1 cellular context compared by ENCODE assay signal in the genomic region with DNA sequence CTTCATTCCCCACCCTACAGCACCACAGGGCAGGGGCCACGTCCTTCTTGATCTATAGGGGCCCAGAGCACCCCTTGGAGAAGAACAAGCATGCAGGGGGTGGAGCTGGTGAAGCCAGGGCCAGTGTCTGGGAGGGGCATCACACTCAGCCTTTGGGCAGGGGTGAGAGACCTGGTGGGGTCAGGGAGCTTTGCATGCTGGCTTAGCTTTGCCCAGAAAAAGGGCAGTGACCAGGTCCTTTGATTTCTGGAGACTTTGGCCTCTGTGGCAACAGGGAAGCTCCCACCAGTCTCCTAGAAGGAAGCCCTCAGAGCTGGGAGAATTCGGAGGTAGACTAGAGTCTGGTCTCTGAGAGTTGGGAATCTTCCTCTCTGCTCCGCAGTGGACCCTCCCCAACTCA.
A peak's percentile ranks its signal among the peaks of the same experiment; 100 is the strongest.
TF ChIP-seq lines count a peak whose summit lies in the region.

No MANE protein-coding gene starts in this region.

TF ChIP-seq in HepG2, 621 proteins besides CTCF, POLR2A, EP300 and RAD21:
- TF ChIP-seq NRL (CRISPR knock-in tag; IDR thresholded peaks at IDR 0.05; ENCODE audit: borderline replicate concordance), result 0 out of 2 replicates have a peak, but pooled peaks have one; percentile 16
- 0 out of 2 replicates have a peak, but pooled peaks have one; percentile 10 for TF ChIP-seq NR2F6 (IDR thresholded peaks at IDR 0.05)
- no peak for TF ChIP-seq NR2F6 (CRISPR knock-in tag; IDR thresholded peaks at IDR 0.05)
- TF ChIP-seq, protein P1, sequence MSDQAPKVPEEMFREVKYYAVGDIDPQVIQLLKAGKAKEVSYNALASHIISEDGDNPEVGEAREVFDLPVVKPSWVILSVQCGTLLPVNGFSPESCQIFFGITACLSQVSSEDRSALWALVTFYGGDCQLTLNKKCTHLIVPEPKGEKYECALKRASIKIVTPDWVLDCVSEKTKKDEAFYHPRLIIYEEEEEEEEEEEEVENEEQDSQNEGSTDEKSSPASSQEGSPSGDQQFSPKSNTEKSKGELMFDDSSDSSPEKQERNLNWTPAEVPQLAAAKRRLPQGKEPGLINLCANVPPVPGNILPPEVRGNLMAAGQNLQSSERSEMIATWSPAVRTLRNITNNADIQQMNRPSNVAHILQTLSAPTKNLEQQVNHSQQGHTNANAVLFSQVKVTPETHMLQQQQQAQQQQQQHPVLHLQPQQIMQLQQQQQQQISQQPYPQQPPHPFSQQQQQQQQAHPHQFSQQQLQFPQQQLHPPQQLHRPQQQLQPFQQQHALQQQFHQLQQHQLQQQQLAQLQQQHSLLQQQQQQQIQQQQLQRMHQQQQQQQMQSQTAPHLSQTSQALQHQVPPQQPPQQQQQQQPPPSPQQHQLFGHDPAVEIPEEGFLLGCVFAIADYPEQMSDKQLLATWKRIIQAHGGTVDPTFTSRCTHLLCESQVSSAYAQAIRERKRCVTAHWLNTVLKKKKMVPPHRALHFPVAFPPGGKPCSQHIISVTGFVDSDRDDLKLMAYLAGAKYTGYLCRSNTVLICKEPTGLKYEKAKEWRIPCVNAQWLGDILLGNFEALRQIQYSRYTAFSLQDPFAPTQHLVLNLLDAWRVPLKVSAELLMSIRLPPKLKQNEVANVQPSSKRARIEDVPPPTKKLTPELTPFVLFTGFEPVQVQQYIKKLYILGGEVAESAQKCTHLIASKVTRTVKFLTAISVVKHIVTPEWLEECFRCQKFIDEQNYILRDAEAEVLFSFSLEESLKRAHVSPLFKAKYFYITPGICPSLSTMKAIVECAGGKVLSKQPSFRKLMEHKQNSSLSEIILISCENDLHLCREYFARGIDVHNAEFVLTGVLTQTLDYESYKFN (CRISPR knock-in tag; conservative IDR thresholded peaks at IDR 0.05), result peak; percentile 28; the same call in 1 of the 2 replicates
- TF ChIP-seq, protein P2, sequence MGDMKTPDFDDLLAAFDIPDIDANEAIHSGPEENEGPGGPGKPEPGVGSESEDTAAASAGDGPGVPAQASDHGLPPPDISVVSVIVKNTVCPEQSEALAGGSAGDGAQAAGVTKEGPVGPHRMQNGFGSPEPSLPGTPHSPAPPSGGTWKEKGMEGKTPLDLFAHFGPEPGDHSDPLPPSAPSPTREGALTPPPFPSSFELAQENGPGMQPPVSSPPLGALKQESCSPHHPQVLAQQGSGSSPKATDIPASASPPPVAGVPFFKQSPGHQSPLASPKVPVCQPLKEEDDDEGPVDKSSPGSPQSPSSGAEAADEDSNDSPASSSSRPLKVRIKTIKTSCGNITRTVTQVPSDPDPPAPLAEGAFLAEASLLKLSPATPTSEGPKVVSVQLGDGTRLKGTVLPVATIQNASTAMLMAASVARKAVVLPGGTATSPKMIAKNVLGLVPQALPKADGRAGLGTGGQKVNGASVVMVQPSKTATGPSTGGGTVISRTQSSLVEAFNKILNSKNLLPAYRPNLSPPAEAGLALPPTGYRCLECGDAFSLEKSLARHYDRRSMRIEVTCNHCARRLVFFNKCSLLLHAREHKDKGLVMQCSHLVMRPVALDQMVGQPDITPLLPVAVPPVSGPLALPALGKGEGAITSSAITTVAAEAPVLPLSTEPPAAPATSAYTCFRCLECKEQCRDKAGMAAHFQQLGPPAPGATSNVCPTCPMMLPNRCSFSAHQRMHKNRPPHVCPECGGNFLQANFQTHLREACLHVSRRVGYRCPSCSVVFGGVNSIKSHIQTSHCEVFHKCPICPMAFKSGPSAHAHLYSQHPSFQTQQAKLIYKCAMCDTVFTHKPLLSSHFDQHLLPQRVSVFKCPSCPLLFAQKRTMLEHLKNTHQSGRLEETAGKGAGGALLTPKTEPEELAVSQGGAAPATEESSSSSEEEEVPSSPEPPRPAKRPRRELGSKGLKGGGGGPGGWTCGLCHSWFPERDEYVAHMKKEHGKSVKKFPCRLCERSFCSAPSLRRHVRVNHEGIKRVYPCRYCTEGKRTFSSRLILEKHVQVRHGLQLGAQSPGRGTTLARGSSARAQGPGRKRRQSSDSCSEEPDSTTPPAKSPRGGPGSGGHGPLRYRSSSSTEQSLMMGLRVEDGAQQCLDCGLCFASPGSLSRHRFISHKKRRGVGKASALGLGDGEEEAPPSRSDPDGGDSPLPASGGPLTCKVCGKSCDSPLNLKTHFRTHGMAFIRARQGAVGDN (CRISPR knock-in tag; IDR thresholded peaks at IDR 0.05), result peak; percentile 38; the same call in 1 of the 2 replicates
- TF ChIP-seq, protein P3, sequence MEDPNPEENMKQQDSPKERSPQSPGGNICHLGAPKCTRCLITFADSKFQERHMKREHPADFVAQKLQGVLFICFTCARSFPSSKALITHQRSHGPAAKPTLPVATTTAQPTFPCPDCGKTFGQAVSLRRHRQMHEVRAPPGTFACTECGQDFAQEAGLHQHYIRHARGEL (CRISPR knock-in tag; IDR thresholded peaks at IDR 0.05), result no peak
- no peak for TF ChIP-seq RFXANK (CRISPR knock-in tag; IDR thresholded peaks at IDR 0.05)
- no peak for TF ChIP-seq FOXC1 (CRISPR knock-in tag; IDR thresholded peaks at IDR 0.05; ENCODE audit: borderline replicate concordance)
- TF ChIP-seq NAIF1 (CRISPR knock-in tag; IDR thresholded peaks at IDR 0.05; ENCODE audit: borderline replicate concordance), result no peak
- TF ChIP-seq KDM5B (CRISPR knock-in tag; IDR thresholded peaks at IDR 0.05; ENCODE audit: borderline replicate concordance), result 0 out of 2 replicates have a peak, but pooled peaks have one; percentile 11
- peak; percentile 16; the same call in 1 of the 2 replicates for TF ChIP-seq HNF4A (CRISPR knock-in tag; IDR thresholded peaks at IDR 0.05)
- TF ChIP-seq, protein P4, sequence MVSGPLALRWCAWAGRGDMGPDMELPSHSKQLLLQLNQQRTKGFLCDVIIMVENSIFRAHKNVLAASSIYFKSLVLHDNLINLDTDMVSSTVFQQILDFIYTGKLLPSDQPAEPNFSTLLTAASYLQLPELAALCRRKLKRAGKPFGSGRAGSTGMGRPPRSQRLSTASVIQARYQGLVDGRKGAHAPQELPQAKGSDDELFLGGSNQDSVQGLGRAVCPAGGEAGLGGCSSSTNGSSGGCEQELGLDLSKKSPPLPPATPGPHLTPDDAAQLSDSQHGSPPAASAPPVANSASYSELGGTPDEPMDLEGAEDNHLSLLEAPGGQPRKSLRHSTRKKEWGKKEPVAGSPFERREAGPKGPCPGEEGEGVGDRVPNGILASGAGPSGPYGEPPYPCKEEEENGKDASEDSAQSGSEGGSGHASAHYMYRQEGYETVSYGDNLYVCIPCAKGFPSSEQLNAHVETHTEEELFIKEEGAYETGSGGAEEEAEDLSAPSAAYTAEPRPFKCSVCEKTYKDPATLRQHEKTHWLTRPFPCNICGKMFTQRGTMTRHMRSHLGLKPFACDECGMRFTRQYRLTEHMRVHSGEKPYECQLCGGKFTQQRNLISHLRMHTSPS (CRISPR knock-in tag; IDR thresholded peaks at IDR 0.05; ENCODE audit: low read depth), result peak; percentile 27
